ENCODE assay signal across 9 cellular contexts in genomic region chr5:140245354-140245753, GRCh38. TPM values are rescaled to one million over a fixed set of nuclear protein-coding genes. Genes with fewer than 3 reads are reported as not detected.
A peak's percentile ranks its signal among the peaks of the same experiment; 100 is the strongest.
DNase-seq lines count a peak whose midpoint lies in the region; ATAC-seq and TF ChIP-seq lines count a peak whose summit lies in the region.
"Had no signal": no experiment of that assay in that cellular context is flagged by ENCODE, and none has a peak within 500 bp of the region (broad histone marks: within the 10 kb centered on the region; RNA-seq: fewer than 3 reads in every experiment).

No MANE protein-coding gene starts in this region.

- no peak for TF ChIP-seq CTCF in OCI-LY3 (IDR thresholded peaks at IDR 0.05; ENCODE audit: low read depth, low read length)
- TF ChIP-seq CTCF in esophagus muscularis mucosa (IDR thresholded peaks at IDR 0.05): no peak

- H3K4me2 ChIP-seq in OCI-LY3 (ENCODE audit: low read length) (peak overlapping the region; percentile 37), GM23248 (ENCODE audit: unreplicated experiment) (no peak overlapping the region)

- intact Hi-C loops in activated CD4-positive, alpha-beta T cell treated with anti-CD3 and anti-CD28 coated beads, Interleukin-2, amount 10 ng/mL, durations not matched to agents 24 days and 14 days (cut with micrococcal nuclease): no loop called here
- intact Hi-C loops in esophagus muscularis mucosa (cut with DNase I): no loop called here

- H3K79me2 ChIP-seq in OCI-LY3 (ENCODE audit: low read length) (no peaks in the 10 kb centered on the region), GM23248 (ENCODE audit: insufficient read depth) (peaks cover 35% of the 10 kb centered on the region)

- peaks cover 16% of the 10 kb centered on the region for H4K20me1 ChIP-seq in OCI-LY3 (ENCODE audit: insufficient read depth, low read length)
- H4K20me1 ChIP-seq in GM23248 (ENCODE audit: insufficient read depth): no peaks in the 10 kb centered on the region

- H3K9me3 ChIP-seq in OCI-LY3 (ENCODE audit: insufficient read depth, low read length): no peaks in the 10 kb centered on the region
- no peaks in the 10 kb centered on the region for H3K9me3 ChIP-seq in esophagus muscularis mucosa
- H3K9me3 ChIP-seq in skeletal muscle tissue (ENCODE audit: control insufficient read depth in 3 of 3, low read length in 3 of 3): no peaks in the 10 kb centered on the region
- H3K9me3 ChIP-seq in GM23248 (ENCODE audit: low read depth): no peaks in the 10 kb centered on the region

- H3K4me1 Mint-ChIP-seq in activated CD4-positive, alpha-beta T cell treated with anti-CD3 and anti-CD28 coated beads, Interleukin-2, amount 10 ng/mL, durations not matched to agents 24 days and 14 days: peaks cover 43% of the 10 kb centered on the region

- H3K9ac ChIP-seq in OCI-LY3 (ENCODE audit: low read length) (no peak overlapping the region), skeletal muscle tissue (ENCODE audit: low read depth in 1 of 3, low read length in 3 of 3) (peak overlapping the region in 2 of 3 donors; percentile 5 to 69), GM23248 (no peak overlapping the region)

- in situ Hi-C loops in GM23248 (cut with MboI): loop anchor here (5.0 kb wide), 1 partner anchor 107 kb away; no protein-coding TSS in a partner anchor

- H3K27me3 ChIP-seq in OCI-LY3 (ENCODE audit: low read depth, low read length) (no peaks in the 10 kb centered on the region), esophagus muscularis mucosa (no peaks in the 10 kb centered on the region), skeletal muscle tissue (ENCODE audit: control insufficient read depth in 3 of 3, insufficient read depth in 3 of 3, low read length in 3 of 3) (no peaks in the 10 kb centered on the region), GM23248 (replicated peaks; ENCODE audit: insufficient read depth) (no peaks in the 10 kb centered on the region)

- no peaks in the 10 kb centered on the region for H3K9me3 Mint-ChIP-seq in activated CD4-positive, alpha-beta T cell treated with anti-CD3 and anti-CD28 coated beads, Interleukin-2, amount 10 ng/mL, durations not matched to agents 24 days and 14 days
- H3K9me3 Mint-ChIP-seq: dendritic cell treated with granulocyte-macrophage colony-stimulating factor and Interleukin-4, amounts not matched to agents 40 ng/mL and 50 ng/mL, for 4 days had no signal

- peaks cover 23% of the 10 kb centered on the region for H3F3A ChIP-seq in GM23248 (ENCODE audit: insufficient read depth)

- peak overlapping the region; percentile 46 for H3K4me3 Mint-ChIP-seq in activated CD4-positive, alpha-beta T cell treated with anti-CD3 and anti-CD28 coated beads, Interleukin-2, amount 10 ng/mL, durations not matched to agents 24 days and 14 days
- H3K4me3 Mint-ChIP-seq: dendritic cell treated with granulocyte-macrophage colony-stimulating factor and Interleukin-4, amounts not matched to agents 40 ng/mL and 50 ng/mL, for 4 days had no signal

- H3K27ac Mint-ChIP-seq in activated CD4-positive, alpha-beta T cell treated with anti-CD3 and anti-CD28 coated beads, Interleukin-2, amount 10 ng/mL, durations not matched to agents 24 days and 14 days: peak overlapping the region; percentile 32
- H3K27ac Mint-ChIP-seq: dendritic cell treated with granulocyte-macrophage colony-stimulating factor and Interleukin-4, amounts not matched to agents 40 ng/mL and 50 ng/mL, for 4 days had no signal

- H2AFZ ChIP-seq in OCI-LY3 (ENCODE audit: low read depth, low read length) (no peak overlapping the region), GM23248 (no peak overlapping the region)

- 68% methylated on average over 6 of the region's 6 CpGs for WGBS in esophagus muscularis mucosa
- WGBS in GM23248 (ENCODE audit: low coverage in 1 of 2, low lambda C conversion rate in 2 of 2, missing lambda C conversion rate in 2 of 2), 2 experiments: 85 to 87% methylated on average over 6 of the region's 6 CpGs

- peaks cover 27% of the 10 kb centered on the region for H3K4me1 ChIP-seq in OCI-LY3 (ENCODE audit: low read length)
- H3K4me1 ChIP-seq in esophagus muscularis mucosa: peaks cover 65 to 80% (median 74%) of the 10 kb centered on the region in 4 donors
- peaks cover 66 to 81% (median 80%) of the 10 kb centered on the region in 3 donors for H3K4me1 ChIP-seq in skeletal muscle tissue (ENCODE audit: control insufficient read depth in 3 of 3, insufficient read depth in 3 of 3, low read length in 3 of 3)
- H3K4me1 ChIP-seq in GM23248 (ENCODE audit: insufficient read depth): peaks cover 42% of the 10 kb centered on the region

- DNase-seq in activated CD4-positive, alpha-beta T cell treated with anti-CD3 and anti-CD28 coated beads, Interleukin-2, amount 10 ng/mL, durations not matched to agents 24 days and 14 days: peak; percentile 68
- DNase-seq in activated CD4-positive, alpha-beta T cell treated with anti-CD3 and anti-CD28 coated beads, Interleukin-2, amount 50 U/mL, for 1 hour: no peak
- DNase-seq in esophagus muscularis mucosa (ENCODE audit: extremely low spot score) (no peak), GM23248 (no peak)
- no peak for DNase-seq in stimulated activated CD8-positive, alpha-beta memory T cell treated with anti-CD3 and anti-CD28 coated beads, Interleukin-4, amount 100 ng/mL, for 48 hours

- ATAC-seq in GM19351 (IDR thresholded peaks at IDR 0.05; ENCODE audit: unreplicated experiment): no peak

- H3K4me3 ChIP-seq in OCI-LY3 (ENCODE audit: low read length) (no peak overlapping the region), esophagus muscularis mucosa (no peak overlapping the region), skeletal muscle tissue (ENCODE audit: low read length in 3 of 3) (no peak overlapping the region), GM23248 (no peak overlapping the region)

- H3K27me3 Mint-ChIP-seq in activated CD4-positive, alpha-beta T cell treated with anti-CD3 and anti-CD28 coated beads, Interleukin-2, amount 10 ng/mL, durations not matched to agents 24 days and 14 days: no peaks in the 10 kb centered on the region
- H3K27me3 Mint-ChIP-seq: dendritic cell treated with granulocyte-macrophage colony-stimulating factor and Interleukin-4, amounts not matched to agents 40 ng/mL and 50 ng/mL, for 4 days had no signal

- H3K36me3 ChIP-seq in OCI-LY3 (replicated peaks; ENCODE audit: low read depth, low read length): peaks cover 3% of the 10 kb centered on the region
- H3K36me3 ChIP-seq in esophagus muscularis mucosa: peaks cover 0 to 32% (median 12%) of the 10 kb centered on the region in 4 donors
- H3K36me3 ChIP-seq in skeletal muscle tissue (ENCODE audit: control insufficient read depth in 3 of 3, insufficient read depth in 3 of 3, low read length in 3 of 3): peaks cover 17 to 24% (median 18%) of the 10 kb centered on the region in 3 donors
- H3K36me3 ChIP-seq in GM23248 (ENCODE audit: low read depth): no peaks in the 10 kb centered on the region

- no peak overlapping the region for H3K27ac ChIP-seq in OCI-LY3 (ENCODE audit: low read length)
- H3K27ac ChIP-seq in esophagus muscularis mucosa (replicated peaks in 1 of 4): peak overlapping the region; percentile 67 to 79 (median 72)
- H3K27ac ChIP-seq in skeletal muscle tissue (ENCODE audit: low read depth, low read length): peak overlapping the region; percentile 59
- H3K27ac ChIP-seq in GM23248: no peak overlapping the region

- TF ChIP-seq EP300 in esophagus muscularis mucosa (IDR thresholded peaks at IDR 0.05): no peak

- H3K9me2 ChIP-seq in GM23248 (ENCODE audit: insufficient read depth): no peaks in the 10 kb centered on the region

- TF ChIP-seq POLR2A in esophagus muscularis mucosa (IDR thresholded peaks at IDR 0.05; ENCODE audit: low read depth): no peak

- peaks cover 18% of the 10 kb centered on the region for H3K36me3 Mint-ChIP-seq in activated CD4-positive, alpha-beta T cell treated with anti-CD3 and anti-CD28 coated beads, Interleukin-2, amount 10 ng/mL, durations not matched to agents 24 days and 14 days (ENCODE audit: low read depth)

RNA-seq across cellular contexts. Expression of gene PFDN1, which starts 57.5 kb away (rescaled TPM):
- 51.5 and 57.9 TPM in 2 replicates for total RNA-seq in activated CD4-positive, alpha-beta T cell treated with anti-CD3 and anti-CD28 coated beads, Interleukin-2, amount 10 ng/mL, durations not matched to agents 24 days and 14 days
- total RNA-seq in esophagus muscularis mucosa (100 to 1,000 TPM in 2 of 4 donors, 10 to 100 TPM in 2; 84.8 to 126 (median 101) TPM), skeletal muscle tissue (34.4 TPM)
- 94.3 and 95.8 TPM in 2 replicates for total RNA-seq in GM23248 (2014; rRNA removed; shearing (Covaris generic))
- polyA plus RNA-seq in GM23248 (2016; fragmentation: Nextera tagmentation; extraction: Ambion mirVana): 87.0 and 99.9 TPM in 2 replicates

Comparison
In these comparisons a context has a peak if more than half of its experiments do, and no peak if none do; other contexts are left out.
1. H3K27ac ChIP-seq: peak in esophagus muscularis mucosa (4 of 4) and skeletal muscle tissue (single experiment); none in OCI-LY3 (single experiment) and GM23248 (single experiment).
2. H3K9ac ChIP-seq: peak in skeletal muscle tissue (2 of 3); none in OCI-LY3 (single experiment) and GM23248 (single experiment).